Comparison of ENCODE assay signal across 10 cellular contexts in genomic region chr12:25186788-25187397, GRCh38. TPM values are rescaled to one million over a fixed set of nuclear protein-coding genes. Genes with fewer than 3 reads are reported as not detected.
A peak's percentile ranks its signal among the peaks of the same experiment; 100 is the strongest.
DNase-seq lines count a peak whose midpoint lies in the region; ATAC-seq and TF ChIP-seq lines count a peak whose summit lies in the region.
"Had no signal": no experiment of that assay in that cellular context is flagged by ENCODE, and none has a peak within 500 bp of the region (broad histone marks: within the 10 kb centered on the region; RNA-seq: fewer than 3 reads in every experiment).

No MANE protein-coding gene starts in this region.

- H3K4me1 Mint-ChIP-seq in activated naive CD8-positive, alpha-beta T cell (ENCODE audit: low read depth): peaks cover 29% of the 10 kb centered on the region

- peak overlapping the region; percentile 80 for H3K4me3 Mint-ChIP-seq in activated naive CD8-positive, alpha-beta T cell

- H3K9me2 ChIP-seq in SK-N-SH: no peaks in the 10 kb centered on the region

- no peaks in the 10 kb centered on the region for H3K36me3 ChIP-seq in left ventricle myocardium inferior
- no peaks in the 10 kb centered on the region for H3K36me3 ChIP-seq in BE2C
- H3K36me3 ChIP-seq in SK-N-SH (replicated peaks in 1 of 2; ENCODE audit: control insufficient read depth in 1 of 2, insufficient read depth in 2 of 2, low read length in 1 of 2): no peaks in the 10 kb centered on the region
- H3K36me3 ChIP-seq: BLaER1 had no signal

- H3K27ac Mint-ChIP-seq in activated naive CD8-positive, alpha-beta T cell: peak overlapping the region; percentile 83

- intact Hi-C loops in left ventricle myocardium inferior (cut with micrococcal nuclease): no loop called here
- intact Hi-C loops in Right ventricle myocardium inferior (cut with DNase I): no loop called here

- H4K20me1 ChIP-seq in SK-N-SH (ENCODE audit: insufficient read depth): no peaks in the 10 kb centered on the region
- H4K20me1 ChIP-seq: BLaER1 had no signal

- H3K9me3 ChIP-seq in left ventricle myocardium inferior (replicated peaks): no peaks in the 10 kb centered on the region
- H3K9me3 ChIP-seq in BE2C: no peaks in the 10 kb centered on the region
- no peaks in the 10 kb centered on the region for H3K9me3 ChIP-seq in SK-N-SH
- H3K9me3 ChIP-seq: BLaER1 had no signal

- TF ChIP-seq EP300 in SK-N-SH (IDR thresholded peaks at IDR 0.05; ENCODE audit: borderline replicate concordance in 1 of 2, low read depth in 1 of 2, low read length in 1 of 2): no peak

- no peak overlapping the region for H2AFZ ChIP-seq in SK-N-SH (ENCODE audit: low read depth)

- H3K4me2 ChIP-seq in SK-N-SH: no peak overlapping the region
- H3K4me2 ChIP-seq: BLaER1 had no signal

- H3K9me3 Mint-ChIP-seq in activated naive CD8-positive, alpha-beta T cell (ENCODE audit: low read depth): no peaks in the 10 kb centered on the region

- H3K9ac ChIP-seq in SK-N-SH: no peak overlapping the region
- H3K9ac ChIP-seq: BLaER1 had no signal

- H3K27me3 ChIP-seq in left ventricle myocardium inferior (ENCODE audit: low read depth) (no peaks in the 10 kb centered on the region), BE2C (no peaks in the 10 kb centered on the region), SK-N-SH (ENCODE audit: insufficient read depth) (no peaks in the 10 kb centered on the region)
- H3K27me3 ChIP-seq: BLaER1 had no signal

- POLR2A ChIA-PET in SK-N-SH (lab: Yijun Ruan, JAX): no interaction called here

- TF ChIP-seq CTCF in left ventricle myocardium inferior (IDR thresholded peaks at IDR 0.05; ENCODE audit: borderline replicate concordance) (no peak), BE2C (IDR thresholded peaks at IDR 0.05; ENCODE audit: low read depth, low read length) (no peak), SK-N-SH (IDR thresholded peaks at IDR 0.05) (no peak)

- ATAC-seq in Right ventricle myocardium inferior (no peak), HG03095 (IDR thresholded peaks at IDR 0.05; ENCODE audit: unreplicated experiment) (peak; percentile 82)
- ATAC-seq: K562 had no signal

- CTCF ChIA-PET in SK-N-SH (lab: Yijun Ruan, JAX): interaction anchor here (1.0 kb wide), 1 partner anchor 32 kb away, joined by 4 read pairs; no protein-coding TSS in a partner anchor

- peaks cover 23% of the 10 kb centered on the region for H3F3A ChIP-seq in SK-N-SH (replicated peaks; ENCODE audit: insufficient read depth)

- H3K4me1 ChIP-seq in left ventricle myocardium inferior (peaks cover 5% of the 10 kb centered on the region), BE2C (no peaks in the 10 kb centered on the region), SK-N-SH (ENCODE audit: control insufficient read depth in 1 of 2, insufficient read depth in 2 of 2, low read depth in 1 of 2, low read length in 1 of 2) (peaks cover 0 to 18% of the 10 kb centered on the region in 2 experiments; a peak in 3 of 4 replicates)
- H3K4me1 ChIP-seq: BLaER1 had no signal

- DNase-seq in left ventricle myocardium inferior (no peak), Right ventricle myocardium inferior (ENCODE audit: missing footprints) (no peak), BE2C (no peak), DMS153 treated with DMSO at 0.1 percent for 48 hours (lab: John Stamatoyannopoulos, UW; ENCODE audit: unreplicated experiment) (no peak), SK-N-SH (no peak), T1000 (lab: John Stamatoyannopoulos, UW) (no peak)

- H3K27ac ChIP-seq in left ventricle myocardium inferior (replicated peaks): no peak overlapping the region
- H3K27ac ChIP-seq in SK-N-SH (ENCODE audit: low read depth in 2 of 2, low read length in 1 of 2): peak overlapping the region in 1 of 2 experiments; percentile 69; a peak in 1 of 4 replicates
- H3K27ac ChIP-seq: BLaER1 had no signal

- 92% methylated on average over 3 of the region's 3 CpGs for WGBS in SK-N-SH (ENCODE audit: low lambda C conversion rate)

- H3K27me3 Mint-ChIP-seq in activated naive CD8-positive, alpha-beta T cell: no peaks in the 10 kb centered on the region

- no peaks in the 10 kb centered on the region for H3K79me2 ChIP-seq in SK-N-SH (ENCODE audit: insufficient read depth)

- H3K4me3 ChIP-seq in left ventricle myocardium inferior: peak overlapping the region; percentile 28
- no peak overlapping the region for H3K4me3 ChIP-seq in BE2C (ENCODE audit: low read depth, low read length)
- H3K4me3 ChIP-seq in SK-N-SH (ENCODE audit: low read depth in 2 of 2, low read length in 1 of 2): no peak overlapping the region
- H3K4me3 ChIP-seq: BLaER1, K562 had no signal

- no peak for TF ChIP-seq RAD21 in SK-N-SH (IDR thresholded peaks at IDR 0.05; ENCODE audit: low read length)

- no peaks in the 10 kb centered on the region for H3K36me3 Mint-ChIP-seq in activated naive CD8-positive, alpha-beta T cell

TF ChIP-seq in SK-N-SH, 30 proteins besides CTCF, POLR2A, EP300 and RAD21:
- TF ChIP-seq CHD2 (IDR thresholded peaks at IDR 0.05; ENCODE audit: low read length, partially characterized antibody): no peak

RNA-seq across cellular contexts. Expression of gene DNAI7, which starts 8.1 kb away (rescaled TPM):
- total RNA-seq in left ventricle myocardium inferior (1.1 TPM), Right ventricle myocardium inferior (2.3 TPM)
- polyA plus RNA-seq in BE2C (2012; ENCODE audit: insufficient read depth, insufficient read length, low read depth): not detected
- 0.30 and 0.34 TPM in 2 replicates for polyA plus RNA-seq in SK-N-SH (2012; rRNA removed)
- polyA plus RNA-seq in SK-N-SH (2012; cell fraction: cytosol; rRNA removed): 0.35 and 0.49 TPM in 2 replicates
- 0.16 and 0.45 TPM in 2 replicates for polyA plus RNA-seq in SK-N-SH (2012; cell fraction: nucleus; rRNA removed)

RNA-seq across cellular contexts. Expression of gene ETFRF1, which starts 8.1 kb away (rescaled TPM):
- total RNA-seq in left ventricle myocardium inferior: 71.5 TPM
- 65.7 TPM for total RNA-seq in Right ventricle myocardium inferior
- polyA plus RNA-seq in BE2C (2012; ENCODE audit: insufficient read depth, insufficient read length, low read depth): 7.5 TPM
- polyA plus RNA-seq in SK-N-SH (2012; rRNA removed): 7.8 and 10.7 TPM in 2 replicates
- 15.2 and 21.6 TPM in 2 replicates for polyA plus RNA-seq in SK-N-SH (2012; cell fraction: cytosol; rRNA removed)
- 3.0 and 6.7 TPM in 2 replicates for polyA plus RNA-seq in SK-N-SH (2012; cell fraction: nucleus; rRNA removed)
